In the genomic region with DNA sequence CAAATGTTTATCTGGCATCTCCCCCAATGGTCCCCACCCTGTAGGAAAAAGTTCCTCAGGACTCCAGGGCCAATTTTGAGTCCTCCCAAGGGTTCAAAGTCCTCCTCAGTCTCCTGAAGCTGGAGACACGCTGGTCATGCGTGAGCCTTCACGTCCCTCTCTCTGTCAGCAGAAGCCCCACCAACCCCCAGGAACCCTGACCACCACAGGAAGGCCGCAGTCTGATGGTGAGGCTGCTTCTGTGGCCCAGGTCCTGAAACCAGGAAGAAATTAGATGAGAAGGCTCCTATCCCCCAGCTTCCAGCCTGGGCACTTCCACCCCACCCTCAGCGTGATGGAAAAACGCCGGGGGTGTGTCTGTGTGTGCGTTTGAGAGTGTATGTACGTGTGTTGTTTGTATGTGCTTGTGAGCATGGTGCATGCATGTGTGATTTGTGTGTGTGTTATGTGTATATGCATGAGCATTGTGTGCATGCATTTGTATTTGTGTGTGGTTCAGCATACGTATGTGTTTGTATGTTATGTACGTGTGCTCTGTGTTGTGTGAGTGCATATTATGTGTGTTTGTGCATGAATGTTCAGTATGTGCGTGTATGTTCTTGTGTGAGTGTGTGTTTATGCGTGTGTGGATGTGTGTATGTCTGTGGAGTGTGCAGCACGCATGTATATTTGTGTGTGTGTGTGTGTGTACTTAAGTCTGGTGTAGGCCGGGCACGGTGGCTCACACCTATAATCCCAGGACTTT, we compare ENCODE assay signal across 18 cellular contexts.
A peak's percentile ranks its signal among the peaks of the same experiment; 100 is the strongest.
DNase-seq lines count a peak whose midpoint lies in the region; ATAC-seq, FAIRE-seq and TF ChIP-seq lines count a peak whose summit lies in the region.
"Had no signal": no experiment of that assay in that cellular context is flagged by ENCODE, and none has a peak within 500 bp of the region (broad histone marks: within the 10 kb centered on the region; RNA-seq: fewer than 3 reads in every experiment).

No MANE protein-coding gene starts in this region.

- SMC1A ChIA-PET in GM12878 (lab: Charles Lee; ENCODE audit: uncharacterized antibody, unreplicated experiment) = no interaction called here

- POLR2A ChIA-PET in HEK293 (lab: Yijun Ruan, JAX) = interaction anchor here (0.9 to 1.1 kb wide), 3 partner anchors 9 to 14 kb away, joined by 3 to 5 read pairs (median 4); no protein-coding TSS in a partner anchor
- POLR2A ChIA-PET in GM12878 (lab: Charles Lee) = no interaction called here
- POLR2A ChIA-PET in HepG2 (lab: Yijun Ruan, JAX) = interaction anchor here (0.9 to 2.2 kb wide), 6 partner anchors 9 to 276 kb away, joined by 3 to 13 read pairs (median 7); no protein-coding TSS in a partner anchor

- ATAC-seq in GM12878 (no peak), HepG2 (no peak), HG02798 (IDR thresholded peaks at IDR 0.05; ENCODE audit: poor library complexity, unreplicated experiment) (no peak)
- ATAC-seq: K562; stimulated activated memory B cell treated with anti-CD40 and anti-IgM and Interleukin-4, amounts not matched to agents 10 μg/mL and 1 μg/mL and 100 μg/mL, for 72 hours had no signal

- DNase-seq in GM12878 (ENCODE audit: low read depth, low spot score) (no peak), HepG2 (ENCODE audit: low spot score) (no peak), smooth muscle cell (lab: John Stamatoyannopoulos, UW; ENCODE audit: unreplicated experiment) (no peak), ascending aorta (ENCODE audit: low spot score in 2 of 2) (no peak), testis (no peak)
- DNase-seq: activated CD4-positive, alpha-beta T cell treated with anti-CD3 and anti-CD28 coated beads, Interleukin-2, amount 50 U/mL, for 1 hour; activated naive CD8-positive, alpha-beta T cell treated with anti-CD3 and anti-CD28 coated beads for 36 hours; activated T-cell treated with anti-CD3 and anti-CD28 coated beads, Interleukin-2, amount 50 U/mL, for 48 hours; NCI-H1417 treated with DMSO at 0.1 percent for 48 hours had no signal

- no peak for TF ChIP-seq CTCF in HEK293 (tag by site-specific recombination; IDR thresholded peaks at IDR 0.05)
- TF ChIP-seq CTCF in GM12878 (IDR thresholded peaks at IDR 0.05 in 2 of 3, conservative IDR thresholded peaks at IDR 0.05 in 1 of 3; ENCODE audit: control insufficient read depth in 2 of 3, extremely low read depth in 1 of 3, insufficient read depth in 1 of 3, low read depth in 3 of 3, low read length in 3 of 3) = no peak
- no peak for TF ChIP-seq CTCF in HepG2 (CRISPR knock-in tag; IDR thresholded peaks at IDR 0.05)
- no peak for TF ChIP-seq CTCF in smooth muscle cell (IDR thresholded peaks at IDR 0.05; ENCODE audit: borderline replicate concordance, insufficient read depth, poor library complexity, severe bottlenecking)
- TF ChIP-seq CTCF in ascending aorta (IDR thresholded peaks at IDR 0.05) = no peak
- TF ChIP-seq CTCF in testis (IDR thresholded peaks at IDR 0.05) = no peak

- H3K79me2 ChIP-seq in GM12878 (ENCODE audit: control insufficient read depth, insufficient read depth, low read length) (no peaks in the 10 kb centered on the region), HepG2 (ENCODE audit: insufficient read depth, low read length) (no peaks in the 10 kb centered on the region), smooth muscle cell (ENCODE audit: low read depth) (no peaks in the 10 kb centered on the region)

- RAD21 ChIA-PET in GM12878 (lab: Charles Lee; ENCODE audit: unreplicated experiment) = no interaction called here

- no peak for TF ChIP-seq EP300 in GM12878 (IDR thresholded peaks at IDR 0.05; ENCODE audit: borderline replicate concordance in 1 of 2, control insufficient read depth in 1 of 2, low read depth in 2 of 2, low read length in 2 of 2)
- TF ChIP-seq EP300 in HepG2 (IDR thresholded peaks at IDR 0.05; ENCODE audit: low read depth in 2 of 2, low read length in 2 of 2) = no peak
- no peak for TF ChIP-seq EP300 in HepG2 (CRISPR knock-in tag; IDR thresholded peaks at IDR 0.05; ENCODE audit: borderline replicate concordance)

- WGBS in GM12878 (ENCODE audit: insufficient coverage, insufficient replicate concordance, low lambda C conversion rate, missing lambda C conversion rate) = 58% methylated on average over 16 of the region's 16 CpGs
- WGBS in HepG2 (ENCODE audit: low lambda C conversion rate) = 59% methylated on average over 11 of the region's 16 CpGs
- 96% methylated on average over 16 of the region's 16 CpGs for WGBS in smooth muscle cell (ENCODE audit: low lambda C conversion rate)
- 90 to 95% methylated on average over 12 to 16 of the region's 16 CpGs for WGBS in testis, 2 donors

- intact Hi-C loops in GM12878 (cut with micrococcal nuclease; ENCODE audit: unreplicated experiment) = no loop called here
- intact Hi-C loops in HepG2 (cut with micrococcal nuclease; ENCODE audit: unreplicated experiment) = no loop called here
- intact Hi-C loops in ascending aorta (cut with DNase I) = no loop called here
- intact Hi-C loops in testis (cut with DNase I; ENCODE audit: low total_unique reads) = no loop called here

- H3K9me3 ChIP-seq in HEK293 (ENCODE audit: control insufficient read depth, insufficient read depth, low read depth, low read length) = no peaks in the 10 kb centered on the region
- H3K9me3 ChIP-seq in GM12878 (replicated peaks; ENCODE audit: control insufficient read depth, insufficient read depth, low read length) = no peaks in the 10 kb centered on the region; the same call in 2 of the 3 replicates
- no peaks in the 10 kb centered on the region for H3K9me3 ChIP-seq in HepG2 (ENCODE audit: low read length)
- no peaks in the 10 kb centered on the region for H3K9me3 ChIP-seq in smooth muscle cell (replicated peaks; ENCODE audit: low read depth)
- no peaks in the 10 kb centered on the region for H3K9me3 ChIP-seq in ascending aorta
- no peaks in the 10 kb centered on the region for H3K9me3 ChIP-seq in testis
- H3K9me3 ChIP-seq: HAP-1, right lobe of liver, vagina had no signal

- H4K20me1 ChIP-seq in GM12878 (ENCODE audit: control insufficient read depth, insufficient read depth) (no peaks in the 10 kb centered on the region), HepG2 (ENCODE audit: insufficient read depth, low read length) (no peaks in the 10 kb centered on the region), smooth muscle cell (ENCODE audit: low read depth) (no peaks in the 10 kb centered on the region)

- H3K4me2 ChIP-seq in GM12878 (ENCODE audit: control insufficient read depth, insufficient read depth) (no peak overlapping the region), HepG2 (ENCODE audit: low read depth, low read length) (peak overlapping the region; percentile 90), smooth muscle cell (peak overlapping the region; percentile 52)

- no TSS peak for BruUV-seq in GM12878 (replicated peaks; lab: Mats Ljungman, UMichigan)
- no TSS peak for BruUV-seq in HepG2 (replicated peaks; lab: Mats Ljungman, UMichigan)

- CTCF ChIA-PET in HEK293 (lab: Yijun Ruan, JAX) = interaction anchor here (0.5 to 0.7 kb wide), 2 partner anchors 16 to 311 kb away, joined by 3 to 4 read pairs; no protein-coding TSS in a partner anchor
- CTCF ChIA-PET in GM12878 (lab: Yijun Ruan, JAX) = no interaction called here
- CTCF ChIA-PET in HepG2 (lab: Yijun Ruan, JAX; ENCODE audit: low intra/inter-chr PET ratio, low total read pairs) = no interaction called here

- no peak for TF ChIP-seq RAD21 in GM12878 (IDR thresholded peaks at IDR 0.05; ENCODE audit: insufficient read depth, low read depth, low read length)
- no peak for TF ChIP-seq RAD21 in HepG2 (CRISPR knock-in tag; IDR thresholded peaks at IDR 0.05)

- no peaks in the 10 kb centered on the region for H3K27me3 ChIP-seq in GM12878 (replicated peaks in 1 of 2; ENCODE audit: control insufficient read depth in 2 of 2, insufficient read depth in 2 of 2, low read length in 1 of 2)
- peaks cover 1 to 26% of the 10 kb centered on the region in 2 experiments; a peak in 3 of 5 replicates for H3K27me3 ChIP-seq in HepG2 (ENCODE audit: control insufficient read depth in 1 of 2, insufficient read depth in 2 of 2, low read length in 2 of 2)
- H3K27me3 ChIP-seq in smooth muscle cell (ENCODE audit: low read depth) = no peaks in the 10 kb centered on the region
- H3K27me3 ChIP-seq in ascending aorta = no peaks in the 10 kb centered on the region
- no peaks in the 10 kb centered on the region for H3K27me3 ChIP-seq in testis
- H3K27me3 ChIP-seq: BLaER1 treated with 17β-estradiol and CSF1 and Interleukin-3, amounts not matched to agents 10 nM and 100 nM; right lobe of liver; vagina had no signal

- H3K4me3 ChIP-seq in HEK293 (ENCODE audit: low read depth, low read length) (no peak overlapping the region), GM12878 (no peak overlapping the region), HepG2 (replicated peaks in 1 of 3; ENCODE audit: insufficient read depth in 1 of 3, low read depth in 2 of 3, low read length in 3 of 3) (peak overlapping the region in 1 of 3 experiments; percentile 63; a peak in 1 of 6 replicates), smooth muscle cell (no peak overlapping the region), ascending aorta (no peak overlapping the region), testis (no peak overlapping the region)
- H3K4me3 ChIP-seq: BLaER1 treated with 17β-estradiol and CSF1 and Interleukin-3, amounts not matched to agents 10 nM and 100 nM; HAP-1; K562; right lobe of liver had no signal

- H3K36me3 ChIP-seq in HEK293 (ENCODE audit: control insufficient read depth in 2 of 2, insufficient read depth in 1 of 2, low read length in 2 of 2) (no peaks in the 10 kb centered on the region), GM12878 (ENCODE audit: control insufficient read depth in 2 of 2, insufficient read depth in 2 of 2, low read length in 1 of 2) (no peaks in the 10 kb centered on the region), HepG2 (replicated peaks in 1 of 2; ENCODE audit: control insufficient read depth in 1 of 2, insufficient read depth in 2 of 2, low read length in 2 of 2) (no peaks in the 10 kb centered on the region), smooth muscle cell (ENCODE audit: low read depth) (no peaks in the 10 kb centered on the region), ascending aorta (no peaks in the 10 kb centered on the region), testis (ENCODE audit: low read depth, missing control alignments) (no peaks in the 10 kb centered on the region)
- H3K36me3 ChIP-seq: BLaER1 treated with 17β-estradiol and CSF1 and Interleukin-3, amounts not matched to agents 10 nM and 100 nM; HAP-1; right lobe of liver; vagina had no signal

- H3K4me1 ChIP-seq in HEK293 (ENCODE audit: control insufficient read depth, insufficient read depth, low read length) (no peaks in the 10 kb centered on the region), GM12878 (ENCODE audit: control insufficient read depth, insufficient read depth, low read length) (no peaks in the 10 kb centered on the region), HepG2 (ENCODE audit: insufficient read depth, low read length) (peaks cover 51% of the 10 kb centered on the region), smooth muscle cell (ENCODE audit: low read depth) (peaks cover 18% of the 10 kb centered on the region), ascending aorta (no peaks in the 10 kb centered on the region), testis (peaks cover 19% of the 10 kb centered on the region)

- H3K9ac ChIP-seq in GM12878 (ENCODE audit: control insufficient read depth, insufficient read depth, low read length) (no peak overlapping the region), HepG2 (ENCODE audit: insufficient read depth, low read depth, low read length) (no peak overlapping the region), smooth muscle cell (ENCODE audit: low read depth) (peak overlapping the region; percentile 61)
- H3K9ac ChIP-seq: BLaER1 treated with 17β-estradiol and CSF1 and Interleukin-3, amounts not matched to agents 10 nM and 100 nM had no signal

- H2AFZ ChIP-seq in GM12878 (ENCODE audit: control insufficient read depth, low read depth, low read length) = no peak overlapping the region
- no peak overlapping the region for H2AFZ ChIP-seq in HepG2 (ENCODE audit: low read length)
- no peak overlapping the region for H2AFZ ChIP-seq in smooth muscle cell (ENCODE audit: low read depth)

- H3K27ac ChIP-seq in HEK293 (ENCODE audit: extremely low read depth, low read depth, low read length) = no peak overlapping the region
- H3K27ac ChIP-seq in GM12878 (ENCODE audit: control insufficient read depth, insufficient read depth) = no peak overlapping the region
- no peak overlapping the region for H3K27ac ChIP-seq in HepG2 (ENCODE audit: extremely low read length, insufficient read depth, low read length)
- H3K27ac ChIP-seq in smooth muscle cell (ENCODE audit: low read depth) = peak overlapping the region; percentile 99
- H3K27ac ChIP-seq in ascending aorta = no peak overlapping the region
- H3K27ac ChIP-seq in testis = no peak overlapping the region
- H3K27ac ChIP-seq: BLaER1 treated with 17β-estradiol and CSF1 and Interleukin-3, amounts not matched to agents 10 nM and 100 nM had no signal

- peaks cover 9% of the 10 kb centered on the region for H3F3A ChIP-seq in smooth muscle cell (ENCODE audit: low read depth)

- in situ Hi-C loops in GM12878 (cut with MboI) = no loop called here
- in situ Hi-C loops in HepG2 (cut with HindIII; ENCODE audit: extremely low pct_ligation_motif_present, low pct_unique_long_range_greater_than_20kb) = loop anchor here (5.0 kb wide), 1 partner anchor 47 kb away; no protein-coding TSS in a partner anchor

- no peak for FAIRE-seq in GM12878 (lab: Jason Lieb, UNC)
- FAIRE-seq in HepG2 (lab: Jason Lieb, UNC) = no peak
- FAIRE-seq: K562, TTC549 had no signal

- TF ChIP-seq POLR2A in GM12878 (IDR thresholded peaks at IDR 0.05; ENCODE audit: low read depth, low read length) (no peak), HepG2 (IDR thresholded peaks at IDR 0.05; ENCODE audit: insufficient read depth in 1 of 2, low read depth in 2 of 2, low read length in 2 of 2) (no peak), testis (IDR thresholded peaks at IDR 0.05) (no peak)
